ENCODE assay signal across 8 cellular contexts in genomic region chr17:17840751-17841591, GRCh38. TPM values are rescaled to one million over a fixed set of nuclear protein-coding genes. Genes with fewer than 3 reads are reported as not detected.
A peak's percentile ranks its signal among the peaks of the same experiment; 100 is the strongest.
DNase-seq lines count a peak whose midpoint lies in the region; ATAC-seq and TF ChIP-seq lines count a peak whose summit lies in the region.

No MANE protein-coding gene starts in this region.

- TF ChIP-seq EP300 in gastroesophageal sphincter (IDR thresholded peaks at IDR 0.05) = no peak

- H3K79me2 ChIP-seq in parathyroid adenoma = no peaks in the 10 kb centered on the region

- peak overlapping the region; percentile 68 for H3K4me3 Mint-ChIP-seq in activated CD8-positive, alpha-beta T cell treated with anti-CD3 and anti-CD28 coated beads for 36 hours

- 56 to 59% methylated on average over 3 to 5 of the region's 7 CpGs for WGBS in gastroesophageal sphincter (ENCODE audit: low coverage in 1 of 2), 2 donors

- H3K27ac ChIP-seq in gastroesophageal sphincter = peak overlapping the region; percentile 83 to 100 (median 99)
- H3K27ac ChIP-seq in parathyroid adenoma = peak overlapping the region; percentile 95

- peak overlapping the region; percentile 93 for H3K27ac Mint-ChIP-seq in activated CD8-positive, alpha-beta T cell treated with anti-CD3 and anti-CD28 coated beads for 36 hours

- DNase-seq in AG08396 (ENCODE audit: low spot score) (peak; percentile 43), HT1080 (ENCODE audit: low read depth) (peak; percentile 39), ureter (ENCODE audit: low spot score) (no peak), NK-92 (lab: John Stamatoyannopoulos, UW; ENCODE audit: unreplicated experiment) (no peak)
- no peak for DNase-seq in activated CD8-positive, alpha-beta T cell treated with anti-CD3 and anti-CD28 coated beads for 36 hours

- intact Hi-C loops in activated CD8-positive, alpha-beta T cell treated with anti-CD3 and anti-CD28 coated beads for 36 hours (cut with micrococcal nuclease) = no loop called here

- no peak for ATAC-seq in activated CD8-positive, alpha-beta T cell treated with anti-CD3 and anti-CD28 coated beads for 36 hours
- ATAC-seq in gastroesophageal sphincter (no peak), HG03045 (IDR thresholded peaks at IDR 0.05; ENCODE audit: unreplicated experiment) (no peak)

- H3K9me3 ChIP-seq in gastroesophageal sphincter = no peaks in the 10 kb centered on the region
- H3K9me3 ChIP-seq in parathyroid adenoma (ENCODE audit: control insufficient read depth, low read length) = no peaks in the 10 kb centered on the region

- TF ChIP-seq CTCF in activated CD8-positive, alpha-beta T cell treated with anti-CD3 and anti-CD28 coated beads for 36 hours (IDR thresholded peaks at IDR 0.05) = no peak
- no peak for TF ChIP-seq CTCF in gastroesophageal sphincter (IDR thresholded peaks at IDR 0.05)
- no peak for TF ChIP-seq CTCF in parathyroid adenoma (IDR thresholded peaks at IDR 0.05)

- no peaks in the 10 kb centered on the region for H3K9me3 Mint-ChIP-seq in activated CD8-positive, alpha-beta T cell treated with anti-CD3 and anti-CD28 coated beads for 36 hours

- H3K4me1 ChIP-seq in gastroesophageal sphincter = peaks cover 8 to 56% (median 39%) of the 10 kb centered on the region in 3 donors
- H3K4me1 ChIP-seq in parathyroid adenoma = peaks cover 35% of the 10 kb centered on the region

- no peaks in the 10 kb centered on the region for H3K27me3 Mint-ChIP-seq in activated CD8-positive, alpha-beta T cell treated with anti-CD3 and anti-CD28 coated beads for 36 hours

- H3K4me3 ChIP-seq in gastroesophageal sphincter = peak overlapping the region; percentile 29 to 66
- H3K4me3 ChIP-seq in parathyroid adenoma (ENCODE audit: low read depth, low read length) = peak overlapping the region; percentile 39

- H2AFZ ChIP-seq in parathyroid adenoma = peak overlapping the region; percentile 84

- H3K4me2 ChIP-seq in parathyroid adenoma (ENCODE audit: low read length) = peak overlapping the region; percentile 74

- H3K36me3 ChIP-seq in gastroesophageal sphincter (peaks cover 0 to 10% of the 10 kb centered on the region in 2 donors), parathyroid adenoma (ENCODE audit: control insufficient read depth, insufficient read depth, low read length) (no peaks in the 10 kb centered on the region)

- POLR2A ChIA-PET in activated CD8-positive, alpha-beta T cell treated with anti-CD3 and anti-CD28 coated beads for 36 hours (lab: Charles Lee) = interaction anchor here (0.7 to 19.1 kb wide), 7 partner anchors 9 to 192 kb away, joined by 3 to 617 read pairs (median 4); partner anchors contain the start of gene SREBF1

- CTCF ChIA-PET in activated CD8-positive, alpha-beta T cell treated with anti-CD3 and anti-CD28 coated beads for 36 hours (lab: Charles Lee) = interaction anchor here (1.2 to 2.4 kb wide), 4 partner anchors 9 to 27 kb away, joined by 4 to 12 read pairs (median 6); no protein-coding TSS in a partner anchor

- H3K36me3 Mint-ChIP-seq in activated CD8-positive, alpha-beta T cell treated with anti-CD3 and anti-CD28 coated beads for 36 hours (ENCODE audit: low read depth) = peaks cover 1% of the 10 kb centered on the region

- H3K4me1 Mint-ChIP-seq in activated CD8-positive, alpha-beta T cell treated with anti-CD3 and anti-CD28 coated beads for 36 hours (ENCODE audit: low read depth) = peaks cover 38% of the 10 kb centered on the region

- no peak for TF ChIP-seq POLR2A in gastroesophageal sphincter (IDR thresholded peaks at IDR 0.05)

- no peak overlapping the region for H3K9ac ChIP-seq in parathyroid adenoma

- H3K27me3 ChIP-seq in gastroesophageal sphincter = no peaks in the 10 kb centered on the region
- H3K27me3 ChIP-seq in parathyroid adenoma (ENCODE audit: control insufficient read depth, insufficient read depth, low read length) = no peaks in the 10 kb centered on the region

RNA-seq across cellular contexts. Expression of gene SREBF1, which starts 4.2 kb away (rescaled TPM):
- total RNA-seq in HT1080 (2014; rRNA removed; shearing (Covaris generic)) = 42.2 and 65.4 TPM in 2 replicates
- polyA plus RNA-seq in HT1080 (2015; cell fraction: cytosol; rRNA removed) = 28.6 and 29.9 TPM in 2 replicates
- 168 and 169 TPM in 2 replicates for polyA plus RNA-seq in HT1080 (2015; cell fraction: nucleus; rRNA removed)
- 100 to 1,000 TPM; 103 to 116 TPM for total RNA-seq in activated CD8-positive, alpha-beta T cell treated with anti-CD3 and anti-CD28 coated beads for 36 hours
- 10 to 100 TPM; 16.1 to 90.7 (median 56.1) TPM for total RNA-seq in gastroesophageal sphincter
- 127 TPM for total RNA-seq in ureter

Comparison
In these comparisons a context has a peak if more than half of its experiments do, and no peak if none do; other contexts are left out.
1. DNase-seq: peak in AG08396 (single experiment) and HT1080 (single experiment); none in activated CD8-positive, alpha-beta T cell treated with anti-CD3 and anti-CD28 coated beads for 36 hours (single experiment), ureter (single experiment) and NK-92 (single experiment).